In genomic region chr12:104986022-104986941, GRCh38 we compare ENCODE assay signal across 8 cellular contexts. TPM values are rescaled to one million over a fixed set of nuclear protein-coding genes. Genes with fewer than 3 reads are reported as not detected.
DNase-seq lines count a peak whose midpoint lies in the region; ATAC-seq and TF ChIP-seq lines count a peak whose summit lies in the region.

NOPCHAP1 (plus strand) TSS chr12:104986316; CDS start chr12:104986353, 37 bp downstream.

- no TSS peak for BruUV-seq in PC-9 (replicated peaks; lab: Mats Ljungman, UMichigan)

- peaks cover 44% of the 10 kb centered on the region for H3K36me3 Mint-ChIP-seq in activated T-cell treated with anti-CD3 and anti-CD28 coated beads, Interleukin-2, amount 50 U/mL, for 24 hours (ENCODE audit: low read depth)

- peak; percentile 97 for DNase-seq in DMS53 (lab: John Stamatoyannopoulos, UW)
- DNase-seq in KBM-7 = peak; percentile 94
- DNase-seq in PC-9 = peak; percentile 68 to 91
- DNase-seq in activated T-cell treated with anti-CD3 and anti-CD28 coated beads, Interleukin-2, amount 50 U/mL, for 24 hours = peak; percentile 91
- peak; percentile 98 for DNase-seq in esophagus muscularis mucosa (ENCODE audit: extremely low spot score)
- peak; percentile 73 for DNase-seq in stimulated activated CD8-positive, alpha-beta memory T cell treated with anti-CD3 and anti-CD28 coated beads, Interleukin-7, amount 100 ng/mL, for 24 hours (ENCODE audit: low read depth)

- in situ Hi-C loops in KBM-7 (cut with MboI; ENCODE audit: low pct_unique_long_range_greater_than_20kb, low sequenced_read_pairs) = no loop called here

- intact Hi-C loops in PC-9 (cut with micrococcal nuclease; ENCODE audit: unreplicated experiment) (loop anchor here (1.0 kb wide), 1 partner anchor 27 kb away; no protein-coding TSS in a partner anchor), esophagus muscularis mucosa (cut with DNase I) (loop anchor here (5.0 kb wide), 1 partner anchor 66 kb away; no protein-coding TSS in a partner anchor)

- H3K9me2 ChIP-seq in PC-9 (ENCODE audit: insufficient read depth) = no peaks in the 10 kb centered on the region

- H3K4me2 ChIP-seq in PC-9 = peak within 1 kb of the TSS; percentile 93

- H3K9me3 ChIP-seq in PC-9 (ENCODE audit: insufficient read depth, low read depth) (no peaks in the 10 kb centered on the region), esophagus muscularis mucosa (no peaks in the 10 kb centered on the region), muscle layer of duodenum (ENCODE audit: control insufficient read depth in 1 of 2, low read length in 2 of 2) (no peaks in the 10 kb centered on the region)

- TF ChIP-seq POLR2A in esophagus muscularis mucosa (IDR thresholded peaks at IDR 0.05; ENCODE audit: low read depth) = no peak

- H3K9me3 Mint-ChIP-seq in activated T-cell treated with anti-CD3 and anti-CD28 coated beads, Interleukin-2, amount 50 U/mL, for 24 hours = no peaks in the 10 kb centered on the region

- peak within 1 kb of the TSS; percentile 79 for H2AFZ ChIP-seq in PC-9

- under 1% methylated on average over 25 of the region's 59 CpGs for WGBS in esophagus muscularis mucosa

- no peaks in the 10 kb centered on the region for H3K27me3 ChIP-seq in PC-9 (ENCODE audit: insufficient read depth, low read depth)
- no peaks in the 10 kb centered on the region for H3K27me3 ChIP-seq in esophagus muscularis mucosa
- no peaks in the 10 kb centered on the region for H3K27me3 ChIP-seq in muscle layer of duodenum (ENCODE audit: low read depth, low read length)

- peak within 1 kb of the TSS; percentile 74 for H3K4me3 ChIP-seq in PC-9
- H3K4me3 ChIP-seq in esophagus muscularis mucosa = peak within 1 kb of the TSS; percentile 74 to 96 (median 92)
- H3K4me3 ChIP-seq in muscle layer of duodenum (ENCODE audit: low read depth in 1 of 2, low read length in 2 of 2) = peak within 1 kb of the TSS; percentile 83 to 96

- peak within 1 kb of the TSS; percentile 88 for H3K4me3 Mint-ChIP-seq in activated T-cell treated with anti-CD3 and anti-CD28 coated beads, Interleukin-2, amount 50 U/mL, for 24 hours

- H3K36me3 ChIP-seq in PC-9 (ENCODE audit: low read depth) = peaks cover 12% of the 10 kb centered on the region
- peaks cover 0 to 26% (median 5%) of the 10 kb centered on the region in 4 donors for H3K36me3 ChIP-seq in esophagus muscularis mucosa
- H3K36me3 ChIP-seq in muscle layer of duodenum (ENCODE audit: control insufficient read depth in 1 of 2, insufficient read depth in 2 of 2, low read length in 2 of 2) = peaks cover 11 to 16% of the 10 kb centered on the region in 2 donors

- peaks cover 28% of the 10 kb centered on the region for H3K79me2 ChIP-seq in PC-9 (ENCODE audit: low read depth)

- H3K4me1 Mint-ChIP-seq in activated T-cell treated with anti-CD3 and anti-CD28 coated beads, Interleukin-2, amount 50 U/mL, for 24 hours (ENCODE audit: low read depth) = peaks cover 51% of the 10 kb centered on the region

- H4K20me1 ChIP-seq in PC-9 (ENCODE audit: insufficient read depth) = no peaks in the 10 kb centered on the region

- CTCF ChIA-PET in PC-9 (lab: Charles Lee) = no interaction called here

- peaks cover 22% of the 10 kb centered on the region for H3K4me1 ChIP-seq in PC-9 (replicated peaks; ENCODE audit: insufficient read depth)
- peaks cover 14 to 25% (median 21%) of the 10 kb centered on the region in 4 donors for H3K4me1 ChIP-seq in esophagus muscularis mucosa
- H3K4me1 ChIP-seq in muscle layer of duodenum (ENCODE audit: control insufficient read depth in 1 of 2, insufficient read depth in 2 of 2, low read length in 2 of 2) = peaks cover 16 to 21% of the 10 kb centered on the region in 2 donors

- peaks cover 2% of the 10 kb centered on the region for H3K27me3 Mint-ChIP-seq in activated T-cell treated with anti-CD3 and anti-CD28 coated beads, Interleukin-2, amount 50 U/mL, for 24 hours

- H3K27ac ChIP-seq in PC-9 (no peak within 1 kb of the TSS), esophagus muscularis mucosa (replicated peaks in 1 of 4) (peak within 1 kb of the TSS; percentile 71 to 84 (median 76)), muscle layer of duodenum (ENCODE audit: low read length) (no peak within 1 kb of the TSS)

- no peaks in the 10 kb centered on the region for H3F3A ChIP-seq in PC-9 (ENCODE audit: insufficient read depth, low read depth)

- H3K27ac Mint-ChIP-seq in activated T-cell treated with anti-CD3 and anti-CD28 coated beads, Interleukin-2, amount 50 U/mL, for 24 hours = peak within 1 kb of the TSS; percentile 90

- TF ChIP-seq CTCF in PC-9 (conservative IDR thresholded peaks at IDR 0.05) = no peak
- TF ChIP-seq CTCF in esophagus muscularis mucosa (IDR thresholded peaks at IDR 0.05) = no peak

- no peak for TF ChIP-seq EP300 in esophagus muscularis mucosa (IDR thresholded peaks at IDR 0.05)

- ATAC-seq in GM21717 (IDR thresholded peaks at IDR 0.05; ENCODE audit: unreplicated experiment) = peak; percentile 98

- POLR2A ChIA-PET in PC-9 (lab: Charles Lee; ENCODE audit: unreplicated experiment) = interaction anchor here (0.6 kb wide), 1 partner anchor 250 kb away, joined by 5 read pairs; no protein-coding TSS in a partner anchor

RNA-seq across cellular contexts. Expression of gene NOPCHAP1, which starts in this region (rescaled TPM):
- total RNA-seq in PC-9 (2021) (20.1 and 21.7 TPM in 2 replicates), esophagus muscularis mucosa (1 to 10 TPM; 4.6 to 7.9 (median 5.5) TPM)

Comparison
In these comparisons a context has a peak if more than half of its experiments do, and no peak if none do; other contexts are left out.
1. H3K27ac ChIP-seq: peak in esophagus muscularis mucosa (4 of 4); none in PC-9 (single experiment) and muscle layer of duodenum (single experiment).
2. Peak in every context shown above with its lines, with median percentiles within 50 percentile points of each other: DNase-seq and H3K4me3 ChIP-seq.